Comparison of ENCODE assay signal across 18 cellular contexts in genomic region chr7:46344533-46344932, GRCh38.
DNase-seq lines count a peak whose midpoint lies in the region; ATAC-seq and TF ChIP-seq lines count a peak whose summit lies in the region.
"Had no signal": no experiment of that assay in that cellular context is flagged by ENCODE, and none has a peak within 500 bp of the region (broad histone marks: within the 10 kb centered on the region; RNA-seq: fewer than 3 reads in every experiment).

No MANE protein-coding gene starts in this region.

- H3K14ac ChIP-seq in trophoblast cell (ENCODE audit: low read length) = no peak overlapping the region

- H3K4me3 ChIP-seq in mammary epithelial cell (replicated peaks in 1 of 3; ENCODE audit: insufficient read depth in 1 of 3, low read depth in 2 of 3, low read length in 3 of 3) = no peak overlapping the region
- no peak overlapping the region for H3K4me3 ChIP-seq in breast epithelium
- no peak overlapping the region for H3K4me3 ChIP-seq in epithelial cell of esophagus (ENCODE audit: low read length)
- no peak overlapping the region for H3K4me3 ChIP-seq in trophoblast cell (ENCODE audit: low read depth, low read length)
- H3K4me3 ChIP-seq: BLaER1, GM23248 had no signal

- H4K8ac ChIP-seq in trophoblast cell (ENCODE audit: low read depth, low read length) = no peak overlapping the region

- H4K91ac ChIP-seq in trophoblast cell (ENCODE audit: low read depth, low read length) = peak overlapping the region; percentile 63

- in situ Hi-C loops in mammary epithelial cell (cut with MboI; ENCODE audit: low sequenced_read_pairs in 2 of 2) = loop anchor here in 1 of 2 donors (25.0 kb wide), 1 partner anchor 207 kb away; no protein-coding TSS in a partner anchor

- H3K18ac ChIP-seq in trophoblast cell (ENCODE audit: low read length) = no peak overlapping the region

- CTCF ChIA-PET in mammary epithelial cell (lab: Charles Lee; ENCODE audit: low non-redundant PET) = no interaction called here

- ATAC-seq in GM19395 (IDR thresholded peaks at IDR 0.05; ENCODE audit: unreplicated experiment) = no peak
- ATAC-seq: CD8-positive, alpha-beta T cell had no signal

- H3K9me3 ChIP-seq in mammary epithelial cell (replicated peaks; ENCODE audit: insufficient read depth, low read length) = no peaks in the 10 kb centered on the region
- no peaks in the 10 kb centered on the region for H3K9me3 ChIP-seq in breast epithelium
- no peaks in the 10 kb centered on the region for H3K9me3 ChIP-seq in trophoblast cell (ENCODE audit: insufficient read depth, low read depth, low read length)
- H3K9me3 ChIP-seq: BLaER1, Caco-2 had no signal

- H3K9ac ChIP-seq in mammary epithelial cell (ENCODE audit: insufficient read depth, low read length) = no peak overlapping the region
- H3K9ac ChIP-seq in trophoblast cell (ENCODE audit: low read length) = no peak overlapping the region
- H3K9ac ChIP-seq: BLaER1, GM23248 had no signal

- H3K27me3 ChIP-seq in mammary epithelial cell (ENCODE audit: insufficient read depth, low read length) (no peaks in the 10 kb centered on the region), breast epithelium (no peaks in the 10 kb centered on the region), trophoblast cell (ENCODE audit: insufficient read depth, low read length) (no peaks in the 10 kb centered on the region)
- H3K27me3 ChIP-seq: BLaER1 had no signal

- intact Hi-C loops in mammary epithelial cell (cut with micrococcal nuclease) (loop anchor here (5.0 kb wide), 1 partner anchor 192 kb away; no protein-coding TSS in a partner anchor), breast epithelium (cut with DNase I; ENCODE audit: low total_unique reads) (no loop called here)

- no peak overlapping the region for H3K4ac ChIP-seq in trophoblast cell (ENCODE audit: low read depth, low read length)

- H3K4me1 ChIP-seq in mammary epithelial cell (ENCODE audit: insufficient read depth, low read length) (no peaks in the 10 kb centered on the region), breast epithelium (no peaks in the 10 kb centered on the region), trophoblast cell (ENCODE audit: control insufficient read depth in 1 of 2, insufficient read depth in 2 of 2, low read length in 2 of 2) (peaks cover 0 to 3% of the 10 kb centered on the region in 2 experiments)
- H3K4me1 ChIP-seq: BLaER1, Caco-2 had no signal

- no TSS peak for BruUV-seq in mammary epithelial cell (replicated peaks; lab: Mats Ljungman, UMichigan)

- H3K79me1 ChIP-seq in trophoblast cell (ENCODE audit: low read length) = peaks cover 4% of the 10 kb centered on the region

- TF ChIP-seq CTCF in mammary epithelial cell (conservative IDR thresholded peaks at IDR 0.05 in 1 of 2, IDR thresholded peaks at IDR 0.05 in 1 of 2; ENCODE audit: extremely low read depth in 1 of 2, insufficient read depth in 1 of 2, low read depth in 1 of 2, low read length in 2 of 2) (no peak), breast epithelium (IDR thresholded peaks at IDR 0.05) (no peak), epithelial cell of esophagus (IDR thresholded peaks at IDR 0.05; ENCODE audit: insufficient read depth, low read depth, low read length, missing control alignments) (no peak)

- H3K36me3 ChIP-seq in mammary epithelial cell (ENCODE audit: insufficient read depth, low read length) (no peaks in the 10 kb centered on the region), breast epithelium (no peaks in the 10 kb centered on the region), trophoblast cell (ENCODE audit: control insufficient read depth in 1 of 2, insufficient read depth in 2 of 2, low read length in 2 of 2) (no peaks in the 10 kb centered on the region)
- H3K36me3 ChIP-seq: BLaER1 had no signal

- no peak overlapping the region for H4K12ac ChIP-seq in trophoblast cell (ENCODE audit: low read depth, low read length)

- no peak overlapping the region for H3K23ac ChIP-seq in trophoblast cell (ENCODE audit: low read length)

- 74% methylated on average over 3 of the region's 4 CpGs for WGBS in mammary epithelial cell (ENCODE audit: low coverage, missing lambda C conversion rate)
- WGBS in trophoblast cell (ENCODE audit: extremely low coverage, insufficient coverage, insufficient read length) = no CpG with 5 or more reads among the region's 4 CpGs

- H3K4me2 ChIP-seq in mammary epithelial cell (ENCODE audit: insufficient read depth, low read depth, low read length) = no peak overlapping the region
- H3K4me2 ChIP-seq in trophoblast cell (ENCODE audit: low read length) = no peak overlapping the region
- H3K4me2 ChIP-seq: BLaER1 had no signal

- no peaks in the 10 kb centered on the region for H4K20me1 ChIP-seq in mammary epithelial cell (ENCODE audit: insufficient read depth, low read length)
- H4K20me1 ChIP-seq: BLaER1 had no signal

- no peak overlapping the region for H2AK5ac ChIP-seq in trophoblast cell (ENCODE audit: low read length)

- no peak overlapping the region for H2AFZ ChIP-seq in mammary epithelial cell (ENCODE audit: low read depth, low read length)
- H2AFZ ChIP-seq in trophoblast cell (ENCODE audit: insufficient read depth, low read length, poor library complexity) = no peak overlapping the region
- H2AFZ ChIP-seq: GM23248 had no signal

- no peak overlapping the region for H2BK12ac ChIP-seq in trophoblast cell (ENCODE audit: low read length)

- H3K27ac ChIP-seq in mammary epithelial cell (ENCODE audit: insufficient read depth, low read depth, low read length) (no peak overlapping the region), breast epithelium (no peak overlapping the region), trophoblast cell (ENCODE audit: low read depth, low read length) (no peak overlapping the region)
- H3K27ac ChIP-seq: 22Rv1, BLaER1, C4-2B, GM23248 had no signal

- TF ChIP-seq POLR2A in breast epithelium (IDR thresholded peaks at IDR 0.05) = no peak

- no peak overlapping the region for H2BK5ac ChIP-seq in trophoblast cell (ENCODE audit: low read depth, low read length, poor library complexity)

- DNase-seq in mammary epithelial cell = peak; percentile 5
- DNase-seq in breast epithelium (ENCODE audit: low spot score in 2 of 2) = no peak
- peak; percentile 48 for DNase-seq in epithelial cell of esophagus (ENCODE audit: low read depth)
- no peak for DNase-seq in trophoblast cell
- DNase-seq in medulla oblongata (ENCODE audit: extremely low spot score) = no peak
- no peak for DNase-seq in effector CD4-positive, alpha-beta T cell
- DNase-seq: Caco-2; CD4-positive, CD25-positive, alpha-beta regulatory T cell; CD8-positive, alpha-beta T cell; DMS153; DND-41; GM23248; H7; HCEC 1CT had no signal

- dilution Hi-C loops in mammary epithelial cell (cut with HindIII; ENCODE audit: low sequenced_read_pairs) = no loop called here

- no peak overlapping the region for H2BK120ac ChIP-seq in trophoblast cell (ENCODE audit: insufficient read depth, low read length, poor library complexity)

- H3K79me2 ChIP-seq in mammary epithelial cell (ENCODE audit: insufficient read depth, low read length) = no peaks in the 10 kb centered on the region
- no peaks in the 10 kb centered on the region for H3K79me2 ChIP-seq in trophoblast cell (ENCODE audit: control insufficient read depth, insufficient read depth, low read length, poor library complexity)

Comparison
In these comparisons a context has a peak if more than half of its experiments do, and no peak if none do; other contexts are left out.
1. DNase-seq: peak in mammary epithelial cell (single experiment) and epithelial cell of esophagus (single experiment); none in breast epithelium (0 of 2), trophoblast cell (0 of 2), medulla oblongata (single experiment) and effector CD4-positive, alpha-beta T cell (single experiment).